Comparison of ENCODE assay signal across 9 cellular contexts in genomic region chr1:45512641-45513054, GRCh38. TPM values are rescaled to one million over a fixed set of nuclear protein-coding genes. Genes with fewer than 3 reads are reported as not detected.
A peak's percentile ranks its signal among the peaks of the same experiment; 100 is the strongest.
DNase-seq lines count a peak whose midpoint lies in the region; ATAC-seq and TF ChIP-seq lines count a peak whose summit lies in the region.
"Had no signal": no experiment of that assay in that cellular context is flagged by ENCODE, and none has a peak within 500 bp of the region (broad histone marks: within the 10 kb centered on the region; RNA-seq: fewer than 3 reads in every experiment).

No MANE protein-coding gene starts in this region.

- peaks cover 51% of the 10 kb centered on the region for H3K36me3 Mint-ChIP-seq in activated naive CD4-positive, alpha-beta T cell treated with anti-CD3 and anti-CD28 coated beads for 36 hours (ENCODE audit: low read depth)
- H3K36me3 Mint-ChIP-seq in glutamatergic neuron (ENCODE audit: unreplicated experiment), result peaks cover 4% of the 10 kb centered on the region

- H3K9me3 ChIP-seq in Karpas-422 (ENCODE audit: low read length) (no peaks in the 10 kb centered on the region), SJSA1 (replicated peaks) (no peaks in the 10 kb centered on the region)

- H3K36me3 ChIP-seq in Karpas-422 (ENCODE audit: insufficient read depth, low read length) (peaks cover 58% of the 10 kb centered on the region), SJSA1 (peaks cover 96% of the 10 kb centered on the region)

- DNase-seq in Daoy (ENCODE audit: low read depth), result peak; percentile 69
- DNase-seq in Karpas-422, result peak; percentile 79
- peak; percentile 43 to 66 for DNase-seq in SJSA1 (ENCODE audit: low read depth in 1 of 2, low spot score in 2 of 2)
- peak; percentile 77 for DNase-seq in activated naive CD4-positive, alpha-beta T cell treated with anti-CD3 and anti-CD28 coated beads for 36 hours
- peak; percentile 59 for DNase-seq in glutamatergic neuron
- DNase-seq in renal cortical epithelial cell (ENCODE audit: low read depth), result peak; percentile 70

- no peaks in the 10 kb centered on the region for H3K27me3 Mint-ChIP-seq in activated naive CD4-positive, alpha-beta T cell treated with anti-CD3 and anti-CD28 coated beads for 36 hours (ENCODE audit: low read depth)
- H3K27me3 Mint-ChIP-seq in glutamatergic neuron (ENCODE audit: unreplicated experiment), result peaks cover 14% of the 10 kb centered on the region
- H3K27me3 Mint-ChIP-seq: stimulated activated naive CD8-positive, alpha-beta T cell treated with anti-CD3 and anti-CD28 coated beads, Interleukin-15, Interleukin-2, amounts not matched to agents 100 ng/mL and 50 ng/mL, for 24 hours had no signal

- H3K9ac ChIP-seq in Karpas-422 (ENCODE audit: low read length), result no peak overlapping the region

- H3K4me1 ChIP-seq in Karpas-422 (ENCODE audit: low read length), result no peaks in the 10 kb centered on the region
- no peaks in the 10 kb centered on the region for H3K4me1 ChIP-seq in SJSA1 (replicated peaks)

- H3K9me2 ChIP-seq in Karpas-422 (replicated peaks; ENCODE audit: insufficient read depth, low read length), result no peaks in the 10 kb centered on the region

- no peak overlapping the region for H3K27ac Mint-ChIP-seq in activated naive CD4-positive, alpha-beta T cell treated with anti-CD3 and anti-CD28 coated beads for 36 hours
- H3K27ac Mint-ChIP-seq in glutamatergic neuron (ENCODE audit: unreplicated experiment), result no peak overlapping the region

- peaks cover 9% of the 10 kb centered on the region; the same call in 1 of the 2 replicates for H4K20me1 ChIP-seq in Karpas-422 (ENCODE audit: insufficient read depth, low read depth, low read length)

- H3K4me3 ChIP-seq in Karpas-422 (ENCODE audit: low read length) (no peak overlapping the region), SJSA1 (no peak overlapping the region)

- peaks cover 14% of the 10 kb centered on the region for H3K4me1 Mint-ChIP-seq in activated naive CD4-positive, alpha-beta T cell treated with anti-CD3 and anti-CD28 coated beads for 36 hours (ENCODE audit: low read depth)
- H3K4me1 Mint-ChIP-seq in glutamatergic neuron (ENCODE audit: low read depth, unreplicated experiment), result peaks cover 33% of the 10 kb centered on the region

- H3K9me3 Mint-ChIP-seq in activated naive CD4-positive, alpha-beta T cell treated with anti-CD3 and anti-CD28 coated beads for 36 hours, result no peaks in the 10 kb centered on the region
- peaks cover 4% of the 10 kb centered on the region for H3K9me3 Mint-ChIP-seq in glutamatergic neuron (ENCODE audit: unreplicated experiment)
- H3K9me3 Mint-ChIP-seq: stimulated activated naive CD8-positive, alpha-beta T cell treated with anti-CD3 and anti-CD28 coated beads, Interleukin-15, Interleukin-2, amounts not matched to agents 100 ng/mL and 50 ng/mL, for 24 hours had no signal

- ATAC-seq in HG03135 (IDR thresholded peaks at IDR 0.05; ENCODE audit: unreplicated experiment) (no peak), GM19324 (IDR thresholded peaks at IDR 0.05; ENCODE audit: low FRiP score, unreplicated experiment) (no peak)

- no peaks in the 10 kb centered on the region for H3K27me3 ChIP-seq in Karpas-422 (ENCODE audit: low read length)
- no peaks in the 10 kb centered on the region for H3K27me3 ChIP-seq in SJSA1 (replicated peaks)

- TF ChIP-seq CTCF in glutamatergic neuron (IDR thresholded peaks at IDR 0.05; ENCODE audit: partially characterized antibody, unreplicated experiment), result peak; percentile 70

- H3K4me3 Mint-ChIP-seq in activated naive CD4-positive, alpha-beta T cell treated with anti-CD3 and anti-CD28 coated beads for 36 hours, result no peak overlapping the region
- no peak overlapping the region for H3K4me3 Mint-ChIP-seq in glutamatergic neuron (ENCODE audit: unreplicated experiment)
- H3K4me3 Mint-ChIP-seq: stimulated activated naive CD8-positive, alpha-beta T cell treated with anti-CD3 and anti-CD28 coated beads, Interleukin-15, Interleukin-2, amounts not matched to agents 100 ng/mL and 50 ng/mL, for 24 hours had no signal

- H3K27ac ChIP-seq in Karpas-422 (ENCODE audit: low read length), result no peak overlapping the region
- no peak overlapping the region for H3K27ac ChIP-seq in SJSA1

- intact Hi-C loops in activated naive CD4-positive, alpha-beta T cell treated with anti-CD3 and anti-CD28 coated beads for 36 hours (cut with micrococcal nuclease), result loop anchor here (1.0 to 5.0 kb wide), 2 partner anchors 58 to 665 kb away; partner anchors contain the start of genes P3R3URF and TSPAN1

- H3K79me2 ChIP-seq in Karpas-422 (ENCODE audit: low read length), result peaks cover 3% of the 10 kb centered on the region

- CTCF ChIA-PET in activated naive CD4-positive, alpha-beta T cell treated with anti-CD3 and anti-CD28 coated beads for 36 hours (lab: Charles Lee), result interaction anchor here (0.5 to 4.1 kb wide), 29 partner anchors 9 to 389 kb away, joined by 3 to 98 read pairs (median 4); partner anchors contain the start of genes AKR1A1, CCDC163, GPBP1L1 and MMACHC

- H3K4me2 ChIP-seq in Karpas-422 (ENCODE audit: low read depth, low read length, poor library complexity, severe bottlenecking), result no peak overlapping the region

- no peak overlapping the region for H2AFZ ChIP-seq in Karpas-422 (ENCODE audit: low read length)

RNA-seq across cellular contexts. Expression of gene PRDX1, which starts 9.0 kb away (rescaled TPM):
- 791 and 852 TPM in 2 replicates for total RNA-seq in Daoy (2014; rRNA removed; shearing (Covaris generic))
- 289 and 397 TPM in 2 replicates for total RNA-seq in Karpas-422 (2014; rRNA removed; shearing (Covaris generic); ENCODE audit: low replicate concordance)
- 661 and 828 TPM in 2 replicates for total RNA-seq in SJSA1 (2014; rRNA removed; shearing (Covaris generic))
- total RNA-seq in activated naive CD4-positive, alpha-beta T cell treated with anti-CD3 and anti-CD28 coated beads for 36 hours, result 100 to 1,000 TPM; 596 to 641 TPM
- total RNA-seq in glutamatergic neuron (ENCODE audit: unreplicated experiment) (1,754 TPM), renal cortical epithelial cell (649 and 1,374 TPM in 2 replicates)

RNA-seq across cellular contexts. Expression of gene MMACHC, which starts 12.5 kb away (rescaled TPM):
- 10.7 and 19.7 TPM in 2 replicates for total RNA-seq in Daoy (2014; rRNA removed; shearing (Covaris generic))
- total RNA-seq in Karpas-422 (2014; rRNA removed; shearing (Covaris generic); ENCODE audit: low replicate concordance), result 5.5 and 13.8 TPM in 2 replicates
- 2.3 and 4.9 TPM in 2 replicates for total RNA-seq in SJSA1 (2014; rRNA removed; shearing (Covaris generic))
- total RNA-seq in activated naive CD4-positive, alpha-beta T cell treated with anti-CD3 and anti-CD28 coated beads for 36 hours, result 1 to 10 TPM; 5.9 TPM
- 2.5 TPM for total RNA-seq in glutamatergic neuron (ENCODE audit: unreplicated experiment)
- total RNA-seq in renal cortical epithelial cell, result 0.87 and 2.5 TPM in 2 replicates

RNA-seq across cellular contexts. Expression of gene CCDC163, which starts 12.8 kb away (rescaled TPM):
- 1.9 and 3.0 TPM in 2 replicates for total RNA-seq in Daoy (2014; rRNA removed; shearing (Covaris generic))
- total RNA-seq in Karpas-422 (2014; rRNA removed; shearing (Covaris generic); ENCODE audit: low replicate concordance), result 5.8 and 9.0 TPM in 2 replicates
- total RNA-seq in SJSA1 (2014; rRNA removed; shearing (Covaris generic)), result 1.9 and 2.3 TPM in 2 replicates
- 1 to 10 TPM; 4.2 to 5.1 TPM for total RNA-seq in activated naive CD4-positive, alpha-beta T cell treated with anti-CD3 and anti-CD28 coated beads for 36 hours
- total RNA-seq in glutamatergic neuron (ENCODE audit: unreplicated experiment) (9.8 TPM), renal cortical epithelial cell (0.50 TPM in 1 of 2 replicates, not detected in the other)

RNA-seq across cellular contexts. Expression of gene TESK2, which starts 21.7 kb away (rescaled TPM):
- 0.45 and 0.91 TPM in 2 replicates for total RNA-seq in Daoy (2014; rRNA removed; shearing (Covaris generic))
- total RNA-seq in Karpas-422 (2014; rRNA removed; shearing (Covaris generic); ENCODE audit: low replicate concordance), result 1.3 and 1.5 TPM in 2 replicates
- total RNA-seq in SJSA1 (2014; rRNA removed; shearing (Covaris generic)), result 2.0 and 3.2 TPM in 2 replicates
- 1 to 10 TPM; 4.8 to 6.7 TPM for total RNA-seq in activated naive CD4-positive, alpha-beta T cell treated with anti-CD3 and anti-CD28 coated beads for 36 hours
- total RNA-seq in glutamatergic neuron (ENCODE audit: unreplicated experiment), result 3.3 TPM
- total RNA-seq in renal cortical epithelial cell, result 1.0 and 1.6 TPM in 2 replicates

RNA-seq across cellular contexts. Expression of gene AKR1A1, which starts 38.0 kb away (rescaled TPM):
- total RNA-seq in Daoy (2014; rRNA removed; shearing (Covaris generic)), result 124 and 150 TPM in 2 replicates
- total RNA-seq in Karpas-422 (2014; rRNA removed; shearing (Covaris generic); ENCODE audit: low replicate concordance), result 79.0 and 120 TPM in 2 replicates
- 49.8 and 99.3 TPM in 2 replicates for total RNA-seq in SJSA1 (2014; rRNA removed; shearing (Covaris generic))
- total RNA-seq in activated naive CD4-positive, alpha-beta T cell treated with anti-CD3 and anti-CD28 coated beads for 36 hours, result 100 to 1,000 TPM; 207 to 217 TPM
- total RNA-seq in glutamatergic neuron (ENCODE audit: unreplicated experiment), result 182 TPM
- 101 and 183 TPM in 2 replicates for total RNA-seq in renal cortical epithelial cell
